Comparison of ENCODE assay signal across 27 cellular contexts in the genomic region with DNA sequence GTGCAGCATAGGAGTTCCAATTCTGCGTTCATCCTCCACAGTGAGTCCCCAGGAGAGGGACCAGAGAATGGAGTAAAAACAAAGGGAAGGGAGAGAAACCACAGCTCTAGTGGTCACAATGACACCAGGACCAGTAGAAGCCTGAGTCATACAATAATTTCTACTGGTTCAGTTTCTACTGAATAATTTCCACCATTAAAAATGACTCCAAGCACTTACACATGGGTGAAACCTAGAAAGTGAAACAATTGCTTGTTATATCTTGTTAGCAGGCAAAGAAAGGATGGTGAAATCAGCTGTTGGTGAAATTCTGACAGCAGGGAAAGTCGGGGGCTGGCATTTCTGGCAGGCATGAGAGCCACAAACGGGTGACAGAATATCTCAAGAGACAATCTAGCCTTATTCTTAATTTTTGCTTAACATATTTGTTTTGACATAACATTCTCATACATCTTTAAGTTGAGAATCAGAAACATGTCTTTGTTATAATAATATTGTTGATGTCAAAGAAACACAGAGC.
"Had no signal": no experiment of that assay in that cellular context is flagged by ENCODE, and none has a peak within 500 bp of the region (broad histone marks: within the 10 kb centered on the region; RNA-seq: fewer than 3 reads in every experiment).

No MANE protein-coding gene starts in this region.

- ATAC-seq: activated naive CD8-positive, alpha-beta T cell treated with anti-CD3 and anti-CD28 coated beads, Interleukin-2, amount 50 U/mL, for 24 hours; gastrocnemius medialis; left lung; lower lobe of right lung; pancreas; stimulated activated memory B cell treated with anti-CD40 and anti-IgM and Interleukin-4, amounts not matched to agents 10 μg/mL and 1 μg/mL and 100 μg/mL, for 72 hours; stimulated activated naive CD8-positive, alpha-beta T cell treated with anti-CD3 and anti-CD28 coated beads, Interleukin-15, amount 100 ng/mL, for 72 hours had no signal

- DNase-seq: activated CD4-positive, alpha-beta memory T cell treated with anti-CD3 and anti-CD28 coated beads for 36 hours; activated CD4-positive, alpha-beta T cell treated with anti-CD3 and anti-CD28 coated beads, Interleukin-2, amount 10 ng/mL, durations not matched to agents 24 days and 14 days; activated CD4-positive, CD25-positive, alpha-beta regulatory T cell treated with anti-CD3 and anti-CD28 coated beads, Interleukin-2, amount 50 U/mL, for 72 hours; activated CD8-positive, alpha-beta memory T cell treated with anti-CD3 and anti-CD28 coated beads, Interleukin-2, amount 50 U/mL, for 48 hours; activated gamma-delta T cell; activated naive CD8-positive, alpha-beta T cell treated with anti-CD3 and anti-CD28 coated beads, Interleukin-2, amount 50 U/mL, for 24 hours; activated T-cell treated with anti-CD3 and anti-CD28 coated beads, Interleukin-2, amount 50 U/mL, for 24 hours; gastrocnemius medialis; glutamatergic neuron; left lung; lower lobe of right lung; mesendoderm; pancreas; retina; sigmoid colon; stimulated activated CD4-positive, alpha-beta T cell treated with anti-CD3 and anti-CD28 coated beads, Interleukin-1b, Interleukin-23, amount 100 ng/mL, for 48 hours; stimulated activated CD4-positive, alpha-beta T cell treated with anti-CD3 and anti-CD28 coated beads, Interleukin-4, amount 100 ng/mL, for 4 hours; stimulated activated CD8-positive, alpha-beta memory T cell treated with anti-CD3 and anti-CD28 coated beads, Interleukin-4, amount 100 ng/mL, for 48 hours; stimulated activated naive CD8-positive, alpha-beta T cell treated with anti-CD3 and anti-CD28 coated beads, Interleukin-15, amount 100 ng/mL, for 72 hours; substantia nigra; T1000; uterus had no signal

- H3K4me1 ChIP-seq: gastrocnemius medialis, left lung, lower lobe of right lung, pancreas, prostate gland, sigmoid colon, uterus had no signal

- H3K4me3 ChIP-seq: gastrocnemius medialis, left lung, lower lobe of right lung, pancreas, prostate gland, sigmoid colon, smooth muscle cell, uterus had no signal

- H3K36me3 ChIP-seq: gastrocnemius medialis, left lung, lower lobe of right lung, pancreas, prostate gland, sigmoid colon, uterus had no signal

- H3K9me3 ChIP-seq: gastrocnemius medialis, left lung, lower lobe of right lung, pancreas, prostate gland, sigmoid colon, uterus had no signal

- H3K4me2 ChIP-seq: smooth muscle cell had no signal

- H3K27me3 ChIP-seq: gastrocnemius medialis, left lung, pancreas, uterus had no signal

- FAIRE-seq: bronchial epithelial cell, islet of Langerhans, pancreas had no signal

- H3K27ac ChIP-seq: gastrocnemius medialis, left lung, lower lobe of right lung, pancreas, prostate gland, sigmoid colon, uterus had no signal
